17 cellular contexts compared by ENCODE assay signal in genomic region chr18:65983750-65984149, GRCh38.
DNase-seq lines count a peak whose midpoint lies in the region; ATAC-seq and TF ChIP-seq lines count a peak whose summit lies in the region.
"Had no signal": no experiment of that assay in that cellular context is flagged by ENCODE, and none has a peak within 500 bp of the region (broad histone marks: within the 10 kb centered on the region; RNA-seq: fewer than 3 reads in every experiment).

No MANE protein-coding gene starts in this region.

- H3K4me1 ChIP-seq in H9 (ENCODE audit: insufficient read depth, low read length), result no peaks in the 10 kb centered on the region
- H3K4me1 ChIP-seq: testis had no signal

- no peaks in the 10 kb centered on the region for H3K79me2 ChIP-seq in H9 (ENCODE audit: insufficient read depth, low read length)

- H2BK15ac ChIP-seq in H9 (ENCODE audit: low read depth, low read length), result no peak overlapping the region

- intact Hi-C loops in activated naive CD4-positive, alpha-beta T cell treated with anti-CD3 and anti-CD28 coated beads for 36 hours (cut with micrococcal nuclease), result no loop called here

- H2BK20ac ChIP-seq in H9 (ENCODE audit: low read depth, low read length, poor library complexity, severe bottlenecking), result no peak overlapping the region

- no peak overlapping the region for H3K56ac ChIP-seq in H9 (ENCODE audit: insufficient read length, low read depth, low read length)

- H3K36me3 Mint-ChIP-seq in H9 (ENCODE audit: insufficient read depth in 1 of 3, low read depth in 3 of 3) (peaks cover 0 to 5% (median 3%) of the 10 kb centered on the region in 3 experiments; a peak in 2 of 7 replicates), chondrocyte (ENCODE audit: low read depth) (no peaks in the 10 kb centered on the region)
- no peaks in the 10 kb centered on the region for H3K36me3 Mint-ChIP-seq in activated naive CD4-positive, alpha-beta T cell treated with anti-CD3 and anti-CD28 coated beads for 36 hours (ENCODE audit: low read depth)
- H3K36me3 Mint-ChIP-seq: naive B cell had no signal

- H3K9me3 ChIP-seq in H9 (ENCODE audit: control insufficient read depth, low read depth, low read length), result no peaks in the 10 kb centered on the region
- H3K9me3 ChIP-seq: testis had no signal

- H2AFZ ChIP-seq in H9 (ENCODE audit: low read length), result no peak overlapping the region

- no peak overlapping the region for H3K9ac ChIP-seq in H9 (ENCODE audit: extremely low read depth, insufficient read length, low read length)

- H4K91ac ChIP-seq in H9 (ENCODE audit: insufficient read length, low read depth, low read length), result no peak overlapping the region

- no peak overlapping the region for H2BK120ac ChIP-seq in H9 (ENCODE audit: low read depth, low read length, poor library complexity, severe bottlenecking)

- H4K20me1 ChIP-seq in H9 (ENCODE audit: control insufficient read depth, insufficient read depth, insufficient read length), result no peaks in the 10 kb centered on the region

- no peak overlapping the region for H2BK12ac ChIP-seq in H9 (ENCODE audit: insufficient read length, low read depth, low read length)

- H3K23ac ChIP-seq in H9 (ENCODE audit: insufficient read length, low read depth, low read length), result no peak overlapping the region

- H3T11ph ChIP-seq in H9 (ENCODE audit: low read length), result no peak overlapping the region

- H3K4me3 Mint-ChIP-seq in H9 (no peak overlapping the region), chondrocyte (ENCODE audit: unreplicated experiment) (no peak overlapping the region)
- no peak overlapping the region for H3K4me3 Mint-ChIP-seq in activated naive CD4-positive, alpha-beta T cell treated with anti-CD3 and anti-CD28 coated beads for 36 hours
- H3K4me3 Mint-ChIP-seq: naive B cell; T-helper 2 cell treated with Interferon-gamma antibody and Interleukin-4, amounts not matched to agents 5 μg/mL and 100 μg/mL, for 36 hours had no signal

- no peaks in the 10 kb centered on the region for H3K79me1 ChIP-seq in H9 (ENCODE audit: insufficient read depth, low read depth, low read length, poor library complexity, severe bottlenecking)

- no peaks in the 10 kb centered on the region for H3K23me2 ChIP-seq in H9 (ENCODE audit: insufficient read length, low read depth, low read length, poor library complexity, severe bottlenecking)

- H3K27ac Mint-ChIP-seq in H9, result no peak overlapping the region
- H3K27ac Mint-ChIP-seq in chondrocyte (ENCODE audit: unreplicated experiment), result no peak overlapping the region
- H3K27ac Mint-ChIP-seq in activated naive CD4-positive, alpha-beta T cell treated with anti-CD3 and anti-CD28 coated beads for 36 hours, result no peak overlapping the region
- H3K27ac Mint-ChIP-seq: naive B cell; progenitor cell of endocrine pancreas; T-helper 2 cell treated with Interferon-gamma antibody and Interleukin-4, amounts not matched to agents 5 μg/mL and 100 μg/mL, for 36 hours had no signal

- no peak overlapping the region for H4K5ac ChIP-seq in H9 (ENCODE audit: insufficient read length, low read depth, low read length)

- no peak overlapping the region for H2BK5ac ChIP-seq in H9 (ENCODE audit: insufficient read length, low read length)

- peak; percentile 40; the same call in 2 of the 3 replicates for TF ChIP-seq CTCF in H9 (conservative IDR thresholded peaks at IDR 0.05)
- peak; percentile 42 for TF ChIP-seq CTCF in chondrocyte (IDR thresholded peaks at IDR 0.05)

- H3K9me3 Mint-ChIP-seq in H9 (peaks cover 7 to 9% of the 10 kb centered on the region in 2 experiments; a peak in 4 of 5 replicates), chondrocyte (ENCODE audit: low read depth) (no peaks in the 10 kb centered on the region)
- H3K9me3 Mint-ChIP-seq in activated naive CD4-positive, alpha-beta T cell treated with anti-CD3 and anti-CD28 coated beads for 36 hours, result peaks cover 10% of the 10 kb centered on the region

- H2AK5ac ChIP-seq in H9 (ENCODE audit: insufficient read length, low read length), result no peak overlapping the region

- WGBS in H9 (ENCODE audit: extremely low coverage, insufficient read length, low lambda C conversion rate), result no CpG with 5 or more reads among the region's 1 CpG

- peaks cover 5 to 6% of the 10 kb centered on the region in 2 experiments for H3K4me1 Mint-ChIP-seq in H9
- no peaks in the 10 kb centered on the region for H3K4me1 Mint-ChIP-seq in chondrocyte (ENCODE audit: low read depth)
- H3K4me1 Mint-ChIP-seq in activated naive CD4-positive, alpha-beta T cell treated with anti-CD3 and anti-CD28 coated beads for 36 hours (ENCODE audit: low read depth), result no peaks in the 10 kb centered on the region
- H3K4me1 Mint-ChIP-seq: naive B cell had no signal

- no peak overlapping the region for H3K4me2 ChIP-seq in H9 (ENCODE audit: insufficient read depth, insufficient read length, low read length)

- H3K27me3 Mint-ChIP-seq in H9 (ENCODE audit: low read depth), result no peaks in the 10 kb centered on the region
- H3K27me3 Mint-ChIP-seq in chondrocyte (ENCODE audit: low read depth), result peaks cover 2% of the 10 kb centered on the region
- H3K27me3 Mint-ChIP-seq in activated naive CD4-positive, alpha-beta T cell treated with anti-CD3 and anti-CD28 coated beads for 36 hours (ENCODE audit: low read depth), result no peaks in the 10 kb centered on the region
- H3K27me3 Mint-ChIP-seq: naive B cell, progenitor cell of endocrine pancreas had no signal

- ATAC-seq in GM18502 (IDR thresholded peaks at IDR 0.05; ENCODE audit: poor library complexity, unreplicated experiment) (no peak), HG03139 (IDR thresholded peaks at IDR 0.05; ENCODE audit: unreplicated experiment) (no peak)

- no peak overlapping the region for H3K27ac ChIP-seq in H9 (ENCODE audit: insufficient read length, low read depth, low read length)
- H3K27ac ChIP-seq: testis had no signal

- DNase-seq in COR-L47 (lab: John Stamatoyannopoulos, UW) (peak; percentile 50), H9 (no peak), NCI-H748 (lab: John Stamatoyannopoulos, UW; ENCODE audit: unreplicated experiment) (peak; percentile 63), chondrocyte (ENCODE audit: low spot score) (no peak)
- DNase-seq in activated naive CD4-positive, alpha-beta T cell treated with anti-CD3 and anti-CD28 coated beads for 36 hours, result no peak
- DNase-seq: central memory CD4-positive, alpha-beta T cell; DMS79; effector CD4-positive, alpha-beta T cell; islet precursor cell; naive B cell; NCI-H2029; SHP77; testis had no signal

- CTCF ChIA-PET in activated naive CD4-positive, alpha-beta T cell treated with anti-CD3 and anti-CD28 coated beads for 36 hours (lab: Charles Lee), result no interaction called here

- no peak overlapping the region for H3K4ac ChIP-seq in H9 (ENCODE audit: low read depth, low read length)

- H3K14ac ChIP-seq in H9 (ENCODE audit: insufficient read depth, low read length), result no peak overlapping the region

- no peak overlapping the region for H4K8ac ChIP-seq in H9 (replicated peaks; ENCODE audit: insufficient read length, low read depth, low read length)

- no peak overlapping the region for H3K18ac ChIP-seq in H9 (ENCODE audit: insufficient read length, low read depth, low read length)

- no peaks in the 10 kb centered on the region for H3K27me3 ChIP-seq in H9 (ENCODE audit: insufficient read depth, low read length)
- H3K27me3 ChIP-seq: testis had no signal

Comparison
In these comparisons a context has a peak if more than half of its experiments do, and no peak if none do; other contexts are left out.
1. DNase-seq: peak in COR-L47 (single experiment) and NCI-H748 (single experiment); none in H9 (single experiment), chondrocyte (single experiment) and activated naive CD4-positive, alpha-beta T cell treated with anti-CD3 and anti-CD28 coated beads for 36 hours (single experiment).